26 cellular contexts compared by ENCODE assay signal in genomic region chr11:82775218-82775617, GRCh38. TPM values are rescaled to one million over a fixed set of nuclear protein-coding genes. Genes with fewer than 3 reads are reported as not detected.
"Had no signal": no experiment of that assay in that cellular context is flagged by ENCODE, and none has a peak within 500 bp of the region (broad histone marks: within the 10 kb centered on the region; RNA-seq: fewer than 3 reads in every experiment).

No MANE protein-coding gene starts in this region.

- ATAC-seq: gastroesophageal sphincter, heart left ventricle, sciatic nerve had no signal

- H2AFZ ChIP-seq: hepatocyte, parathyroid adenoma had no signal

- H3K36me3 ChIP-seq: gastroesophageal sphincter, heart left ventricle, neutrophil, right atrium auricular region, suprapubic skin, transverse colon, upper lobe of right lung, uterus had no signal

- H3K9ac ChIP-seq: parathyroid adenoma had no signal

- H3K4me3 Mint-ChIP-seq: mesothelial cell of epicardium; naive B cell; natural killer cell treated with Interleukin-12 subunit alpha and Interleukin-12 subunit beta and Interleukin-15 and Interleukin-18, amount 100 ng/mL, for 72 hours; neural crest cell; stimulated activated naive CD8-positive, alpha-beta T cell treated with anti-CD3 and anti-CD28 coated beads, Interleukin-15, amount 100 ng/mL, for 72 hours had no signal

- H3K27me3 Mint-ChIP-seq: progenitor cell of endocrine pancreas; stimulated activated naive CD8-positive, alpha-beta T cell treated with anti-CD3 and anti-CD28 coated beads, Interleukin-15, amount 100 ng/mL, for 72 hours had no signal

- H3K4me2 ChIP-seq: hepatocyte, smooth muscle cell had no signal

- H3K4me3 ChIP-seq: dorsolateral prefrontal cortex, gastroesophageal sphincter, heart left ventricle, hepatocyte, lung, mucosa of descending colon, right atrium auricular region, smooth muscle cell, suprapubic skin, transverse colon, upper lobe of right lung, uterus had no signal

- DNase-seq: effector CD4-positive, alpha-beta T cell; heart left ventricle; kidney; stimulated activated CD4-positive, alpha-beta T cell treated with anti-CD3 and anti-CD28 coated beads, Interleukin-12 subunit alpha, Interleukin-12 subunit beta, amount 100 ng/mL, for 4 hours; upper lobe of right lung; uterus had no signal

- H3K27ac Mint-ChIP-seq: mesothelial cell of epicardium; naive B cell; natural killer cell treated with Interleukin-12 subunit alpha and Interleukin-12 subunit beta and Interleukin-15 and Interleukin-18, amount 100 ng/mL, for 72 hours; progenitor cell of endocrine pancreas; stimulated activated naive CD8-positive, alpha-beta T cell treated with anti-CD3 and anti-CD28 coated beads, Interleukin-15, amount 100 ng/mL, for 72 hours had no signal

- H3K4me1 ChIP-seq: gastroesophageal sphincter, heart left ventricle, parathyroid adenoma, right atrium auricular region, suprapubic skin, transverse colon, upper lobe of right lung, uterus had no signal

- H3K4me1 Mint-ChIP-seq: mesothelial cell of epicardium; naive B cell; neural crest cell; stimulated activated naive CD8-positive, alpha-beta T cell treated with anti-CD3 and anti-CD28 coated beads, Interleukin-15, amount 100 ng/mL, for 72 hours had no signal

- H3K9me3 ChIP-seq: neutrophil, upper lobe of right lung had no signal

- H3K36me3 Mint-ChIP-seq: mesothelial cell of epicardium had no signal

- H3K79me2 ChIP-seq: hepatocyte, parathyroid adenoma had no signal

- H3K27ac ChIP-seq: dorsolateral prefrontal cortex, epithelial cell of prostate, gastroesophageal sphincter, heart left ventricle, hepatocyte, neutrophil, parathyroid adenoma, right atrium auricular region, suprapubic skin, transverse colon, upper lobe of right lung, uterus had no signal

- H3K27me3 ChIP-seq: dorsolateral prefrontal cortex, gastroesophageal sphincter, heart left ventricle, hepatocyte, neutrophil, right atrium auricular region, suprapubic skin, transverse colon, upper lobe of right lung, uterus had no signal

RNA-seq across cellular contexts. Expression of gene FAM181B, which starts 41.6 kb away (rescaled TPM):
- total RNA-seq: left lobe of liver; natural killer cell treated with Interleukin-12 subunit alpha and Interleukin-12 subunit beta and Interleukin-15 and Interleukin-18, amount 100 ng/mL, for 72 hours; smooth muscle cell had no signal
- polyA plus RNA-seq: smooth muscle cell had no signal
